1 cellular context compared by ENCODE assay signal in the genomic region with DNA sequence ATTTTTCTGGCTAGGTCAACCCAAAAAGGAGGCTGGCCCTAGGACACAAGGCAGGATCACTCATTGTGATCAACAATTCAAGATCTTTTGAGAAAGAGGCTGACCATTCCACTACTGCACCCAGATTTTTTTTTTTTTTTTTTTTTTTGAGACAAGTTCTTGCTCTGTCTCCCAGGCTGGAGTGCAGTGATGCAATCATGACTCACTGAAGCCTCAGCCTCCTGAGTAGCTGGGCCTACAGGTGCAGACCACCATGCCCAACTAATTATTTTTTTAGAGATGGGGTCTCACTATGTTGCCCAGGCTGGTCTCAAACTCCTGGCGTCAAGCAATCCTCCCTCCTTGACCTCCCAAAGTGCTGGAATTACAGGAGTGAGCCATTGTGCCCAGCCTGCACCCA.
A peak's percentile ranks its signal among the peaks of the same experiment; 100 is the strongest.
TF ChIP-seq lines count a peak whose summit lies in the region.

No MANE protein-coding gene starts in this region.

TF ChIP-seq in HepG2, 621 proteins besides CTCF, POLR2A, EP300 and RAD21 (continued from another document):
- peak in 1 of 2 experiments; percentile 67; a peak in 1 of 4 replicates for TF ChIP-seq ATF4 (CRISPR knock-in tag; IDR thresholded peaks at IDR 0.05)
- TF ChIP-seq CEBPB (IDR thresholded peaks at IDR 0.05; ENCODE audit: borderline replicate concordance, low read depth, low read length): peak; percentile 72
- 0 out of 2 replicates have a peak, but pooled peaks have one; percentile 59 for TF ChIP-seq CHD4 (IDR thresholded peaks at IDR 0.05; ENCODE audit: borderline replicate concordance, low read length)
- peak; percentile 48; the same call in 1 of the 2 replicates for TF ChIP-seq ZNF501 (CRISPR knock-in tag; IDR thresholded peaks at IDR 0.05)
